ENCODE assay signal across 17 cellular contexts in the genomic region with DNA sequence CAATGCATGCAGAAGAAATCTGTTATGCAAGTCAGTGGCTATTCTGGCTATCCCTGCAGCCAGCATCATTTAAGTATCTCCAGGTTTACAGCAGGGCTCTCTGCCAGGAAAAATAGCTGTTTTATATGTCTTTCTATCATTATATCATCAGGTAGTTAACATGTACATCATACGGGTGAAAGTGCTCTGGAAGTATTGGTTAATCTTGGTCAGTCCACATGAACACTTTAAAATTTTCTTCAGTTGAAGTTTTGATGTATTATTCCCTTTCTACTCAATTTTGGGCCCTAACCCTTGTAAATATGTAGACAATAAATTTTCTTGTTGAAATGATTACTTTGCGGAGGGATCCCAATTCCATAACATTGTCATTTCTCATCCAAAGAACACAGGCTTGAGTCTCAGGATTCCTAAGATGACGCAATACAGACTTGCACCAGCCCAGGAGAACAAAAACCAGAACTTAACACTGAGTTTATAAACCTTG.
DNase-seq lines count a peak whose midpoint lies in the region; ATAC-seq, FAIRE-seq and TF ChIP-seq lines count a peak whose summit lies in the region.
"Had no signal": no experiment of that assay in that cellular context is flagged by ENCODE, and none has a peak within 500 bp of the region (broad histone marks: within the 10 kb centered on the region; RNA-seq: fewer than 3 reads in every experiment).

No MANE protein-coding gene starts in this region.

- H3K36me3 ChIP-seq in adrenal gland (replicated peaks in 1 of 2) (no peaks in the 10 kb centered on the region), gastroesophageal sphincter (no peaks in the 10 kb centered on the region), sigmoid colon (no peaks in the 10 kb centered on the region), WERI-Rb-1 (no peaks in the 10 kb centered on the region)

- H3K27ac ChIP-seq in adrenal gland (peak overlapping the region in 3 of 5 donors; percentile 8 to 43 (median 36)), gastroesophageal sphincter (peak overlapping the region in 2 of 4 donors; percentile 34 to 53), sigmoid colon (peak overlapping the region; percentile 29 to 77 (median 57)), WERI-Rb-1 (no peak overlapping the region)
- H3K27ac ChIP-seq: psoas muscle had no signal

- peak; percentile 42 for FAIRE-seq in GM19239 (lab: Jason Lieb, UNC)
- FAIRE-seq: bronchial epithelial cell had no signal

- 22 to 24% (median 23%) methylated on average over 3 of the region's 3 CpGs for WGBS in adrenal gland, 4 donors
- 20 to 29% methylated on average over 1 to 3 of the region's 3 CpGs for WGBS in gastroesophageal sphincter (ENCODE audit: low coverage in 1 of 2), 2 donors
- 35 to 57% methylated on average over 3 of the region's 3 CpGs for WGBS in sigmoid colon, 2 donors

- peak; percentile 79 for ATAC-seq in gastroesophageal sphincter
- ATAC-seq: activated naive CD4-positive, alpha-beta T cell treated with anti-CD3 and anti-CD28 coated beads, Interleukin-2, amount 50 U/mL, for 72 hours; naive thymus-derived CD8-positive, alpha-beta T cell; psoas muscle had no signal

- intact Hi-C loops in adrenal gland (cut with DNase I), result loop anchor here in 1 of 2 donors (10.0 kb wide), 1 partner anchor 68 kb away; a partner anchor contains a TSS
- intact Hi-C loops in sigmoid colon (cut with DNase I), result loop anchor here (2.0 to 5.0 kb wide), 2 partner anchors 68 to 145 kb away; a partner anchor contains a TSS

- H3K4me1 ChIP-seq in adrenal gland (replicated peaks in 1 of 2) (peaks cover 31 to 82% of the 10 kb centered on the region in 2 donors), gastroesophageal sphincter (peaks cover 11 to 55% (median 19%) of the 10 kb centered on the region in 3 donors), sigmoid colon (peaks cover 0 to 98% (median 85%) of the 10 kb centered on the region in 4 donors)

- no peak for TF ChIP-seq POLR2A in adrenal gland (IDR thresholded peaks at IDR 0.05)
- TF ChIP-seq POLR2A in gastroesophageal sphincter (IDR thresholded peaks at IDR 0.05), result no peak
- no peak for TF ChIP-seq POLR2A in sigmoid colon (IDR thresholded peaks at IDR 0.05)

- H3K4me3 ChIP-seq in adrenal gland (no peak overlapping the region), gastroesophageal sphincter (no peak overlapping the region), sigmoid colon (no peak overlapping the region), WERI-Rb-1 (ENCODE audit: low read depth, low read length) (no peak overlapping the region)
- H3K4me3 ChIP-seq: psoas muscle had no signal

- no peak for TF ChIP-seq EP300 in gastroesophageal sphincter (IDR thresholded peaks at IDR 0.05)
- TF ChIP-seq EP300 in sigmoid colon (IDR thresholded peaks at IDR 0.05), result peak; percentile 38 to 79 (median 56)

- no peaks in the 10 kb centered on the region for H3K27me3 ChIP-seq in adrenal gland
- H3K27me3 ChIP-seq in gastroesophageal sphincter, result no peaks in the 10 kb centered on the region
- no peaks in the 10 kb centered on the region for H3K27me3 ChIP-seq in sigmoid colon
- H3K27me3 ChIP-seq in WERI-Rb-1 (ENCODE audit: insufficient read depth, low read depth, severe bottlenecking), result no peaks in the 10 kb centered on the region

- DNase-seq in GM19239 (ENCODE audit: insufficient read length, low spot score), result no peak
- no peak for DNase-seq in adrenal gland
- peak; percentile 80 for DNase-seq in sigmoid colon
- DNase-seq in HPDE6-E6E7 (ENCODE audit: extremely low spot score), result no peak
- no peak for DNase-seq in WERI-Rb-1
- DNase-seq in NCI-H1436 (lab: John Stamatoyannopoulos, UW), result no peak
- DNase-seq: activated CD4-positive, alpha-beta memory T cell treated with anti-CD3 and anti-CD28 coated beads for 36 hours; activated T-cell treated with anti-CD3 and anti-CD28 coated beads, Interleukin-2, amount 50 U/mL, for 48 hours; GDM1; H9; naive thymus-derived CD8-positive, alpha-beta T cell; NCI-H526; psoas muscle; substantia nigra had no signal

- H3K9me3 ChIP-seq in adrenal gland (replicated peaks in 1 of 3) (no peaks in the 10 kb centered on the region), gastroesophageal sphincter (no peaks in the 10 kb centered on the region), sigmoid colon (no peaks in the 10 kb centered on the region), WERI-Rb-1 (ENCODE audit: severe bottlenecking) (no peaks in the 10 kb centered on the region)
- H3K9me3 ChIP-seq: psoas muscle had no signal

- no peak for TF ChIP-seq CTCF in adrenal gland (IDR thresholded peaks at IDR 0.05)
- no peak for TF ChIP-seq CTCF in gastroesophageal sphincter (IDR thresholded peaks at IDR 0.05)
- TF ChIP-seq CTCF in sigmoid colon (IDR thresholded peaks at IDR 0.05), result no peak
- TF ChIP-seq CTCF in WERI-Rb-1 (IDR thresholded peaks at IDR 0.05; ENCODE audit: low read depth, low read length), result no peak
